27 cellular contexts compared by ENCODE assay signal in the genomic region with DNA sequence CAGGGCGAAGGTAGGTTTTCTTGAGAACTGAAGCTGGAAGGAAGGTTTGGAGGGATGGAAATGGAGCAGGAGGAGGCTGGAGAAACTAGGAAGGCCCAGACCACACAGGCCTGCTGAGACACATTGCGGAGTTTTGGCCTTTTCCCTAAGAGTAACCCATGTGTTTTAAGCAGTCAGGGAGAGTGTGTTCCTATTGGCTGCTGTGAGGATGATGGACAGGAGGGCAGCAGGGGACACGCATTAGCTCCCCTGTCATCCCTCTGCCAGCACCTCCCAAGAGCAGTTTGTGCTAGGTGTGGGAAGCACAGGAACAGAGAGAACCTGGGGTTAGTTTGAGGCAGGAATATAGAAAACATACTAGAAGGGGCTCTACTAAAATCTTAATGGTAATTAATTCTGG.
"Had no signal": no experiment of that assay in that cellular context is flagged by ENCODE, and none has a peak within 500 bp of the region (broad histone marks: within the 10 kb centered on the region; RNA-seq: fewer than 3 reads in every experiment).

No MANE protein-coding gene starts in this region.

- H3K27me3 ChIP-seq: colonic mucosa, hepatocyte, right atrium auricular region, testis, vagina had no signal

- ATAC-seq: activated T-cell treated with anti-CD3 and anti-CD28 coated beads, Interleukin-2, amount 50 U/mL, for 4 hours; activated T-helper 17 cell treated with anti-CD3 and anti-CD28 coated beads, Interleukin-2, amount 50 U/mL, for 72 hours; effector memory CD8-positive, alpha-beta T cell; gastroesophageal sphincter; left colon; naive thymus-derived CD4-positive, alpha-beta T cell; T-helper 17 cell had no signal

- H3K4me1 Mint-ChIP-seq: activated CD4-positive, alpha-beta T cell treated with anti-CD3 and anti-CD28 coated beads, Interleukin-2, amount 10 ng/mL, durations not matched to agents 24 days and 14 days; activated T-helper 17 cell treated with anti-CD3 and anti-CD28 coated beads, Interleukin-2, amount 50 U/mL, for 72 hours; naive thymus-derived CD4-positive, alpha-beta T cell; T-helper 17 cell had no signal

- H3K36me3 ChIP-seq: colonic mucosa, gastroesophageal sphincter, right atrium auricular region, spleen, transverse colon, vagina, WERI-Rb-1 had no signal

- H3K9me3 ChIP-seq: colonic mucosa, right atrium auricular region, testis, transverse colon, vagina had no signal

- H2AFZ ChIP-seq: hepatocyte had no signal

- H3K4me3 ChIP-seq: colonic mucosa, dorsolateral prefrontal cortex, gastroesophageal sphincter, hepatocyte, right atrium auricular region, spleen, testis, transverse colon, vagina had no signal

- H3K27ac Mint-ChIP-seq: activated CD4-positive, alpha-beta memory T cell treated with anti-CD3 and anti-CD28 coated beads for 36 hours; activated CD4-positive, alpha-beta T cell treated with anti-CD3 and anti-CD28 coated beads, Interleukin-2, amount 10 ng/mL, durations not matched to agents 24 days and 14 days; activated naive CD8-positive, alpha-beta T cell; activated T-helper 17 cell treated with anti-CD3 and anti-CD28 coated beads, Interleukin-2, amount 50 U/mL, for 72 hours; effector memory CD8-positive, alpha-beta T cell; naive thymus-derived CD4-positive, alpha-beta T cell; T-helper 17 cell had no signal

- DNase-seq: activated CD4-positive, alpha-beta memory T cell treated with anti-CD3 and anti-CD28 coated beads for 36 hours; activated CD4-positive, alpha-beta T cell treated with anti-CD3 and anti-CD28 coated beads, Interleukin-2, amount 10 ng/mL, durations not matched to agents 24 days and 14 days; activated CD4-positive, CD25-positive, alpha-beta regulatory T cell treated with anti-CD3 and anti-CD28 coated beads, Interleukin-2, amount 50 U/mL, for 72 hours; activated naive CD4-positive, alpha-beta T cell treated with Interleukin-2 at 50 U/mL for 16 hours; activated T-cell treated with anti-CD3 and anti-CD28 coated beads, Interleukin-2, amount 50 U/mL, for 4 hours; anterior cingulate cortex; colonic mucosa; effector memory CD8-positive, alpha-beta T cell; midbrain; naive thymus-derived CD4-positive, alpha-beta T cell; nucleus accumbens; stimulated activated CD4-positive, alpha-beta T cell treated with anti-CD3 and anti-CD28 coated beads, Interleukin-2, amount 100 ng/mL, for 48 hours; stimulated activated naive CD4-positive, alpha-beta T cell treated with Interleukin-2 at 50 U/mL for 16 hours; T-helper 17 cell; T1000; transverse colon; WERI-Rb-1 had no signal

- H3K36me3 Mint-ChIP-seq: activated CD4-positive, alpha-beta memory T cell treated with anti-CD3 and anti-CD28 coated beads for 36 hours; activated naive CD8-positive, alpha-beta T cell; naive thymus-derived CD4-positive, alpha-beta T cell had no signal

- H3K4me1 ChIP-seq: colonic mucosa, gastroesophageal sphincter, right atrium auricular region, spleen, testis, transverse colon, vagina had no signal

- H3K4me2 ChIP-seq: hepatocyte had no signal

- H3K79me2 ChIP-seq: hepatocyte had no signal

- H3K27ac ChIP-seq: colonic mucosa, dorsolateral prefrontal cortex, gastroesophageal sphincter, hepatocyte, right atrium auricular region, spleen, testis, transverse colon, vagina, WERI-Rb-1 had no signal

- H3K27me3 Mint-ChIP-seq: activated CD4-positive, alpha-beta T cell treated with anti-CD3 and anti-CD28 coated beads, Interleukin-2, amount 10 ng/mL, durations not matched to agents 24 days and 14 days had no signal

- H3K9me3 Mint-ChIP-seq: activated CD4-positive, alpha-beta memory T cell treated with anti-CD3 and anti-CD28 coated beads for 36 hours; activated CD4-positive, alpha-beta T cell treated with anti-CD3 and anti-CD28 coated beads, Interleukin-2, amount 10 ng/mL, durations not matched to agents 24 days and 14 days had no signal

- H3K4me3 Mint-ChIP-seq: activated CD4-positive, alpha-beta memory T cell treated with anti-CD3 and anti-CD28 coated beads for 36 hours; activated CD4-positive, alpha-beta T cell treated with anti-CD3 and anti-CD28 coated beads, Interleukin-2, amount 10 ng/mL, durations not matched to agents 24 days and 14 days; activated naive CD8-positive, alpha-beta T cell; activated T-cell treated with anti-CD3 and anti-CD28 coated beads, Interleukin-2, amount 50 U/mL, for 4 hours; activated T-helper 17 cell treated with anti-CD3 and anti-CD28 coated beads, Interleukin-2, amount 50 U/mL, for 72 hours; effector memory CD8-positive, alpha-beta T cell; naive thymus-derived CD4-positive, alpha-beta T cell; T-helper 17 cell had no signal
